In the genomic region with DNA sequence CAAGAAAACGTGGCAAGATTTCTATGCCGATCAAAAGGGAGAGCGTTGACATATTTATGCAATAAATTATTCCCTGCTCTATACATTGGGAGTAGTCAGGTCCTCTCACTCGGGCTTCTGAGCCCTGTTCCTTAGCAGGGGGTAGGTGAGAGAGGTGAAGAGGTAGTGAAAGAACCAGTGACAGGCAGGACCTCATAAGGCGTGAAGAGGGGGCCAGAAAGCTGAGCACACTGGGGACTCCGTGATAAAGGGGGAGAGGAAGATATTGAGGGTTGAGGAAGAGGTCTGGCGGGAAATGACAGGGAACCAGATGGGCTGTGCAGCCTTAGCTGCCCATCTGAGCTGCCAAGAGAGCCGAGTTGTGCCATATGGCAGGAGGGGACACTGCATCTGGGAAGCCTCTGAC, we compare ENCODE assay signal across 8 cellular contexts. TPM values are rescaled to one million over a fixed set of nuclear protein-coding genes. Genes with fewer than 3 reads are reported as not detected.
DNase-seq lines count a peak whose midpoint lies in the region; ATAC-seq and TF ChIP-seq lines count a peak whose summit lies in the region.

No MANE protein-coding gene starts in this region.

- DNase-seq in NCI-H446 (lab: John Stamatoyannopoulos, UW) (peak; percentile 23 to 71), A172 (ENCODE audit: low spot score) (no peak), pons (ENCODE audit: low spot score) (no peak), NCI-H2196 treated with DMSO at 0.1 percent for 48 hours (lab: John Stamatoyannopoulos, UW; ENCODE audit: unreplicated experiment) (no peak)

- no peaks in the 10 kb centered on the region for H3K79me2 ChIP-seq in parathyroid adenoma

- TF ChIP-seq CTCF in parathyroid adenoma (IDR thresholded peaks at IDR 0.05), result no peak

- no peaks in the 10 kb centered on the region for H3K4me1 ChIP-seq in ES-I3 (ENCODE audit: insufficient read depth, low read length)
- H3K4me1 ChIP-seq in duodenal mucosa (ENCODE audit: control insufficient read depth in 1 of 2, insufficient read depth in 2 of 2, low read length in 2 of 2), result peaks cover 27 to 32% of the 10 kb centered on the region in 2 donors
- peaks cover 3% of the 10 kb centered on the region for H3K4me1 ChIP-seq in parathyroid adenoma

- no peaks in the 10 kb centered on the region for H3K9me3 ChIP-seq in ES-I3 (ENCODE audit: control insufficient read depth, insufficient read depth, low read length)
- H3K9me3 ChIP-seq in duodenal mucosa (ENCODE audit: control insufficient read depth in 1 of 2, low read length in 2 of 2), result no peaks in the 10 kb centered on the region
- H3K9me3 ChIP-seq in parathyroid adenoma (ENCODE audit: control insufficient read depth, low read length), result no peaks in the 10 kb centered on the region

- H3K4me3 ChIP-seq in duodenal mucosa (ENCODE audit: low read depth in 1 of 2, low read length in 2 of 2), result peak overlapping the region; percentile 71 to 74
- H3K4me3 ChIP-seq in parathyroid adenoma (ENCODE audit: low read depth, low read length), result peak overlapping the region; percentile 45

- peak; percentile 11 for ATAC-seq in GM21576 (IDR thresholded peaks at IDR 0.05; ENCODE audit: unreplicated experiment)

- H3K36me3 ChIP-seq in ES-I3 (ENCODE audit: insufficient read depth, low read length) (no peaks in the 10 kb centered on the region), duodenal mucosa (ENCODE audit: control insufficient read depth in 1 of 2, insufficient read depth in 2 of 2, low read length in 2 of 2) (no peaks in the 10 kb centered on the region), parathyroid adenoma (ENCODE audit: control insufficient read depth, insufficient read depth, low read length) (no peaks in the 10 kb centered on the region)

- peak overlapping the region; percentile 67 for H3K4me2 ChIP-seq in parathyroid adenoma (ENCODE audit: low read length)

- H3K27ac ChIP-seq in duodenal mucosa (ENCODE audit: low read depth, low read length) (no peak overlapping the region), parathyroid adenoma (no peak overlapping the region)

- peak overlapping the region; percentile 59 for H2AFZ ChIP-seq in parathyroid adenoma

- peak overlapping the region; percentile 54; the same call in 1 of the 2 replicates for H3K9ac ChIP-seq in ES-I3 (ENCODE audit: low read depth, low read length)
- peak overlapping the region in 1 of 2 donors; percentile 16 for H3K9ac ChIP-seq in duodenal mucosa (ENCODE audit: low read depth in 1 of 2, low read length in 2 of 2)
- no peak overlapping the region for H3K9ac ChIP-seq in parathyroid adenoma

- H3K27me3 ChIP-seq in duodenal mucosa (ENCODE audit: control insufficient read depth in 1 of 2, insufficient read depth in 2 of 2, low read length in 2 of 2) (peaks cover 40 to 52% of the 10 kb centered on the region in 2 donors), parathyroid adenoma (ENCODE audit: control insufficient read depth, insufficient read depth, low read length) (no peaks in the 10 kb centered on the region)

RNA-seq across cellular contexts. Expression of a gene that starts 0.7 kb away (rescaled TPM):
- total RNA-seq in A172 (2014; rRNA removed; shearing (Covaris generic)), result 0.07 TPM in 1 of 2 replicates, not detected in the other

RNA-seq across cellular contexts. Expression of a gene that starts 13.7 kb away (rescaled TPM):
- total RNA-seq in A172 (2014; rRNA removed; shearing (Covaris generic)), result 112 and 132 TPM in 2 replicates

RNA-seq across cellular contexts. Expression of a gene that starts 53.4 kb away (rescaled TPM):
- 0.48 and 1.3 TPM in 2 replicates for total RNA-seq in A172 (2014; rRNA removed; shearing (Covaris generic))

RNA-seq across cellular contexts. Expression of a gene that starts 59.7 kb away (rescaled TPM):
- 4.1 and 4.9 TPM in 2 replicates for total RNA-seq in A172 (2014; rRNA removed; shearing (Covaris generic))

Comparison
In these comparisons a context has a peak if more than half of its experiments do, and no peak if none do; other contexts are left out.
1. DNase-seq: peak in NCI-H446 (2 of 2); none in A172 (single experiment), pons (single experiment) and NCI-H2196 treated with DMSO at 0.1 percent for 48 hours (single experiment).